Comparison of ENCODE assay signal across 13 cellular contexts in genomic region chr11:124882339-124883071, GRCh38. TPM values are rescaled to one million over a fixed set of nuclear protein-coding genes. Genes with fewer than 3 reads are reported as not detected.
A peak's percentile ranks its signal among the peaks of the same experiment; 100 is the strongest.
DNase-seq lines count a peak whose midpoint lies in the region; ATAC-seq and TF ChIP-seq lines count a peak whose summit lies in the region.
"Had no signal": no experiment of that assay in that cellular context is flagged by ENCODE, and none has a peak within 500 bp of the region (broad histone marks: within the 10 kb centered on the region; RNA-seq: fewer than 3 reads in every experiment).

No MANE protein-coding gene starts in this region.

- in situ Hi-C loops in brain microvascular endothelial cell (cut with HindIII; ENCODE audit: low pct_ligation_motif_present, low sequenced_read_pairs) (no loop called here), gastrocnemius medialis (cut with MboI; ENCODE audit: low sequenced_read_pairs in 4 of 4) (no loop called here)

- intact Hi-C loops in left ventricle myocardium superior (cut with micrococcal nuclease), result no loop called here
- intact Hi-C loops in gastrocnemius medialis (cut with DNase I; ENCODE audit: low total_unique reads), result no loop called here

- TF ChIP-seq POLR2A in gastrocnemius medialis (IDR thresholded peaks at IDR 0.05), result no peak

- DNase-seq in HuH-7.5 (ENCODE audit: low spot score) (peak; percentile 62), brain microvascular endothelial cell (peak; percentile 61), left ventricle myocardium superior (peak; percentile 40), gastrocnemius medialis (no peak), NOMO-1 (lab: John Stamatoyannopoulos, UW; ENCODE audit: unreplicated experiment in 2 of 2) (no peak), DMS153 (lab: John Stamatoyannopoulos, UW) (no peak), NCI-H1048 (lab: John Stamatoyannopoulos, UW) (no peak)
- DNase-seq: erythroblast; MG63; NCI-H510A; stimulated activated CD4-positive, alpha-beta T cell treated with anti-CD3 and anti-CD28 coated beads, Interleukin-12 subunit alpha, Interleukin-12 subunit beta, amount 100 ng/mL, for 4 hours had no signal

- no peaks in the 10 kb centered on the region for H3K27me3 ChIP-seq in brain microvascular endothelial cell (replicated peaks)
- peaks cover 0 to 3% (median 0%) of the 10 kb centered on the region in 3 donors for H3K27me3 ChIP-seq in gastrocnemius medialis
- H3K27me3 ChIP-seq: MG63 had no signal

- H3K27ac ChIP-seq in brain microvascular endothelial cell, result no peak overlapping the region
- peak overlapping the region; percentile 37 to 62 (median 52) for H3K27ac ChIP-seq in gastrocnemius medialis

- H3K9me3 ChIP-seq in gastrocnemius medialis, result no peaks in the 10 kb centered on the region
- H3K9me3 ChIP-seq: MG63 had no signal

- H3K4me1 ChIP-seq in gastrocnemius medialis, result peaks cover 0 to 4% of the 10 kb centered on the region in 2 donors

- TF ChIP-seq CTCF in brain microvascular endothelial cell (IDR thresholded peaks at IDR 0.05; ENCODE audit: low read depth, low read length, missing control alignments) (peak; percentile 23), gastrocnemius medialis (IDR thresholded peaks at IDR 0.05 in 4 of 5, conservative IDR thresholded peaks at IDR 0.05 in 1 of 5) (no peak)

- ATAC-seq in left ventricle myocardium superior, result peak; percentile 40
- peak; percentile 45 to 52 for ATAC-seq in gastrocnemius medialis
- no peak for ATAC-seq in GM19467 (IDR thresholded peaks at IDR 0.05; ENCODE audit: unreplicated experiment)

- H3K4me3 ChIP-seq in brain microvascular endothelial cell (ENCODE audit: low read depth, low read length) (no peak overlapping the region), gastrocnemius medialis (no peak overlapping the region)
- H3K4me3 ChIP-seq: MG63 had no signal

- H3K36me3 ChIP-seq in brain microvascular endothelial cell (replicated peaks) (no peaks in the 10 kb centered on the region), gastrocnemius medialis (no peaks in the 10 kb centered on the region)
- H3K36me3 ChIP-seq: MG63 had no signal

RNA-seq across cellular contexts. Expression of gene ROBO4, which starts 15.2 kb away (rescaled TPM):
- total RNA-seq in left ventricle myocardium superior (27.6 TPM), gastrocnemius medialis (10 to 100 TPM in 3 of 4 donors, 1 to 10 TPM in 1; 7.6 to 18.7 (median 14.7) TPM)

RNA-seq across cellular contexts. Expression of gene ROBO3, which starts 17.3 kb away (rescaled TPM):
- total RNA-seq in left ventricle myocardium superior (4.5 TPM), gastrocnemius medialis (1 to 10 TPM in 2 of 4 donors, under 1 TPM in 2; 0.35 to 3.7 (median 1.3) TPM)

RNA-seq across cellular contexts. Expression of gene HEPN1, which starts 36.5 kb away (rescaled TPM):
- total RNA-seq in left ventricle myocardium superior (not detected), gastrocnemius medialis (not detected)
- total RNA-seq: neural crest cell had no signal

RNA-seq across cellular contexts. Expression of gene HEPACAM, which starts 53.3 kb away (rescaled TPM):
- total RNA-seq in left ventricle myocardium superior (0.62 TPM), gastrocnemius medialis (under 1 TPM in 2 of 4 donors, not detected in 2; 0.40 to 0.70 TPM)
- total RNA-seq: neural crest cell had no signal

Comparison
In these comparisons a context has a peak if more than half of its experiments do, and no peak if none do; other contexts are left out.
1. DNase-seq: peak in HuH-7.5 (single experiment), brain microvascular endothelial cell (single experiment) and left ventricle myocardium superior (single experiment); none in gastrocnemius medialis (0 of 2), NOMO-1 (0 of 2), DMS153 (single experiment) and NCI-H1048 (single experiment).